Comparison of ENCODE assay signal across 18 cellular contexts in genomic region chr12:91496337-91496736, GRCh38.
DNase-seq lines count a peak whose midpoint lies in the region; ATAC-seq and TF ChIP-seq lines count a peak whose summit lies in the region.
"Had no signal": no experiment of that assay in that cellular context is flagged by ENCODE, and none has a peak within 500 bp of the region (broad histone marks: within the 10 kb centered on the region; RNA-seq: fewer than 3 reads in every experiment).

No MANE protein-coding gene starts in this region.

- no peaks in the 10 kb centered on the region for H3K36me3 ChIP-seq in PC-3 (ENCODE audit: low read depth, low read length)
- no peaks in the 10 kb centered on the region for H3K36me3 ChIP-seq in PC-9 (ENCODE audit: low read depth)
- H3K36me3 ChIP-seq: BLaER1, HAP-1 had no signal

- H3K4me2 ChIP-seq in PC-3 (ENCODE audit: low read length) (peak overlapping the region; percentile 31), PC-9 (no peak overlapping the region)
- H3K4me2 ChIP-seq: BLaER1 had no signal

- no peaks in the 10 kb centered on the region for H3K9me2 ChIP-seq in PC-3 (replicated peaks; ENCODE audit: low read length)
- no peaks in the 10 kb centered on the region for H3K9me2 ChIP-seq in PC-9 (ENCODE audit: insufficient read depth)

- CTCF ChIA-PET in PC-3 (lab: Charles Lee) = no interaction called here
- CTCF ChIA-PET in PC-9 (lab: Charles Lee) = no interaction called here

- H2AFZ ChIP-seq in PC-3 (ENCODE audit: low read length) (peak overlapping the region; percentile 21; the same call in 1 of the 2 replicates), PC-9 (no peak overlapping the region)
- H2AFZ ChIP-seq: GM23248 had no signal

- no peaks in the 10 kb centered on the region for H3K9me3 ChIP-seq in PC-3 (ENCODE audit: low read length)
- no peaks in the 10 kb centered on the region for H3K9me3 ChIP-seq in PC-9 (ENCODE audit: insufficient read depth, low read depth)
- H3K9me3 ChIP-seq: BLaER1, HAP-1 had no signal

- no peaks in the 10 kb centered on the region for H3K27me3 Mint-ChIP-seq in activated naive CD8-positive, alpha-beta T cell treated with anti-CD3 and anti-CD28 coated beads, Interleukin-2, amount 50 U/mL, for 24 hours
- H3K27me3 Mint-ChIP-seq in activated naive CD8-positive, alpha-beta T cell treated with anti-CD3 and anti-CD28 coated beads for 36 hours = no peaks in the 10 kb centered on the region

- no TSS peak for BruUV-seq in PC-3 (replicated peaks; lab: Mats Ljungman, UMichigan)
- BruUV-seq in PC-9 (replicated peaks; lab: Mats Ljungman, UMichigan) = no TSS peak

- H3K27ac ChIP-seq in PC-3 (ENCODE audit: low read length) = peak overlapping the region; percentile 47
- no peak overlapping the region for H3K27ac ChIP-seq in PC-9
- H3K27ac ChIP-seq: 22Rv1, BLaER1, GM23248 had no signal

- TF ChIP-seq CTCF in PC-3 (conservative IDR thresholded peaks at IDR 0.05; ENCODE audit: low read depth, low read length) (no peak), PC-9 (conservative IDR thresholded peaks at IDR 0.05) (no peak)

- H4K20me1 ChIP-seq in PC-3 (ENCODE audit: low read length) (no peaks in the 10 kb centered on the region), PC-9 (ENCODE audit: insufficient read depth) (no peaks in the 10 kb centered on the region)
- H4K20me1 ChIP-seq: BLaER1 had no signal

- DNase-seq in activated naive CD8-positive, alpha-beta T cell treated with anti-CD3 and anti-CD28 coated beads, Interleukin-2, amount 50 U/mL, for 24 hours = no peak
- no peak for DNase-seq in activated naive CD8-positive, alpha-beta T cell treated with anti-CD3 and anti-CD28 coated beads for 36 hours
- DNase-seq in PC-3 = peak; percentile 80
- no peak for DNase-seq in left colon
- no peak for DNase-seq in PC-9
- DNase-seq in NCI-H1694 treated with DMSO at 0.1 percent for 48 hours (lab: John Stamatoyannopoulos, UW) = no peak
- DNase-seq in stimulated activated CD4-positive, alpha-beta T cell treated with anti-CD3 and anti-CD28 coated beads, Interleukin-4, amount 100 ng/mL, for 24 hours = no peak
- DNase-seq: CD4-positive, alpha-beta memory T cell; DMS153; DND-41; EL; GM23248 had no signal

- peaks cover 10% of the 10 kb centered on the region for H3K4me1 Mint-ChIP-seq in activated naive CD8-positive, alpha-beta T cell treated with anti-CD3 and anti-CD28 coated beads, Interleukin-2, amount 50 U/mL, for 24 hours
- peaks cover 6% of the 10 kb centered on the region for H3K4me1 Mint-ChIP-seq in activated naive CD8-positive, alpha-beta T cell treated with anti-CD3 and anti-CD28 coated beads for 36 hours
- H3K4me1 Mint-ChIP-seq: CD14-positive monocyte; CD4-positive, alpha-beta memory T cell had no signal

- H3K9ac ChIP-seq in PC-3 (ENCODE audit: low read length) = no peak overlapping the region
- H3K9ac ChIP-seq: BLaER1, GM23248 had no signal

- H3K27me3 ChIP-seq in PC-3 (ENCODE audit: low read length) (no peaks in the 10 kb centered on the region), PC-9 (ENCODE audit: insufficient read depth, low read depth) (no peaks in the 10 kb centered on the region)
- H3K27me3 ChIP-seq: BLaER1 had no signal

- intact Hi-C loops in PC-3 (cut with micrococcal nuclease) = loop anchor here (10.0 kb wide), 1 partner anchor 278 kb away; no protein-coding TSS in a partner anchor
- intact Hi-C loops in left colon (cut with DNase I, micrococcal nuclease) = no loop called here
- intact Hi-C loops in PC-9 (cut with micrococcal nuclease; ENCODE audit: unreplicated experiment) = no loop called here

- ATAC-seq in activated naive CD8-positive, alpha-beta T cell treated with anti-CD3 and anti-CD28 coated beads, Interleukin-2, amount 50 U/mL, for 24 hours = peak; percentile 28
- ATAC-seq in PC-3 = peak; percentile 95
- ATAC-seq in left colon = peak; percentile 49
- ATAC-seq in GM18873 (IDR thresholded peaks at IDR 0.05; ENCODE audit: low FRiP score, unreplicated experiment) = no peak
- ATAC-seq: GM12878 had no signal

- no peaks in the 10 kb centered on the region for H3K9me3 Mint-ChIP-seq in activated naive CD8-positive, alpha-beta T cell treated with anti-CD3 and anti-CD28 coated beads, Interleukin-2, amount 50 U/mL, for 24 hours
- no peaks in the 10 kb centered on the region for H3K9me3 Mint-ChIP-seq in activated naive CD8-positive, alpha-beta T cell treated with anti-CD3 and anti-CD28 coated beads for 36 hours
- H3K9me3 Mint-ChIP-seq: CD4-positive, alpha-beta memory T cell had no signal

- H3K4me3 ChIP-seq in PC-3 (ENCODE audit: low read length) (no peak overlapping the region), PC-9 (no peak overlapping the region)
- H3K4me3 ChIP-seq: BLaER1, GM12878, GM23248, HAP-1 had no signal

- H3K4me3 Mint-ChIP-seq in activated naive CD8-positive, alpha-beta T cell treated with anti-CD3 and anti-CD28 coated beads, Interleukin-2, amount 50 U/mL, for 24 hours = no peak overlapping the region
- no peak overlapping the region for H3K4me3 Mint-ChIP-seq in activated naive CD8-positive, alpha-beta T cell treated with anti-CD3 and anti-CD28 coated beads for 36 hours
- H3K4me3 Mint-ChIP-seq: CD14-positive monocyte; CD4-positive, alpha-beta memory T cell had no signal

- POLR2A ChIA-PET in PC-3 (lab: Charles Lee; ENCODE audit: unreplicated experiment) (no interaction called here), PC-9 (lab: Charles Lee; ENCODE audit: unreplicated experiment) (interaction anchor here (0.6 kb wide), 1 partner anchor 228 kb away, joined by 3 read pairs; no protein-coding TSS in a partner anchor)

- H3K79me2 ChIP-seq in PC-3 (ENCODE audit: low read length) (no peaks in the 10 kb centered on the region), PC-9 (ENCODE audit: low read depth) (no peaks in the 10 kb centered on the region)

- H3K36me3 Mint-ChIP-seq in activated naive CD8-positive, alpha-beta T cell treated with anti-CD3 and anti-CD28 coated beads, Interleukin-2, amount 50 U/mL, for 24 hours (ENCODE audit: low read depth) = no peaks in the 10 kb centered on the region
- H3K36me3 Mint-ChIP-seq in activated naive CD8-positive, alpha-beta T cell treated with anti-CD3 and anti-CD28 coated beads for 36 hours = no peaks in the 10 kb centered on the region
- H3K36me3 Mint-ChIP-seq: CD14-positive monocyte; CD4-positive, alpha-beta memory T cell had no signal

- H3F3A ChIP-seq in PC-3 (ENCODE audit: low read length, unreplicated experiment) (no peaks in the 10 kb centered on the region), PC-9 (ENCODE audit: insufficient read depth, low read depth) (no peaks in the 10 kb centered on the region)

- H3K4me1 ChIP-seq in PC-3 (ENCODE audit: insufficient read depth, low read length) = peaks cover 21% of the 10 kb centered on the region
- H3K4me1 ChIP-seq in PC-9 (replicated peaks; ENCODE audit: insufficient read depth) = no peaks in the 10 kb centered on the region
- H3K4me1 ChIP-seq: BLaER1, HAP-1 had no signal

- H3K27ac Mint-ChIP-seq in activated naive CD8-positive, alpha-beta T cell treated with anti-CD3 and anti-CD28 coated beads, Interleukin-2, amount 50 U/mL, for 24 hours = no peak overlapping the region
- no peak overlapping the region for H3K27ac Mint-ChIP-seq in activated naive CD8-positive, alpha-beta T cell treated with anti-CD3 and anti-CD28 coated beads for 36 hours
- H3K27ac Mint-ChIP-seq: CD14-positive monocyte; CD4-positive, alpha-beta memory T cell had no signal
